Comparison of ENCODE assay signal across 8 cellular contexts in the genomic region with DNA sequence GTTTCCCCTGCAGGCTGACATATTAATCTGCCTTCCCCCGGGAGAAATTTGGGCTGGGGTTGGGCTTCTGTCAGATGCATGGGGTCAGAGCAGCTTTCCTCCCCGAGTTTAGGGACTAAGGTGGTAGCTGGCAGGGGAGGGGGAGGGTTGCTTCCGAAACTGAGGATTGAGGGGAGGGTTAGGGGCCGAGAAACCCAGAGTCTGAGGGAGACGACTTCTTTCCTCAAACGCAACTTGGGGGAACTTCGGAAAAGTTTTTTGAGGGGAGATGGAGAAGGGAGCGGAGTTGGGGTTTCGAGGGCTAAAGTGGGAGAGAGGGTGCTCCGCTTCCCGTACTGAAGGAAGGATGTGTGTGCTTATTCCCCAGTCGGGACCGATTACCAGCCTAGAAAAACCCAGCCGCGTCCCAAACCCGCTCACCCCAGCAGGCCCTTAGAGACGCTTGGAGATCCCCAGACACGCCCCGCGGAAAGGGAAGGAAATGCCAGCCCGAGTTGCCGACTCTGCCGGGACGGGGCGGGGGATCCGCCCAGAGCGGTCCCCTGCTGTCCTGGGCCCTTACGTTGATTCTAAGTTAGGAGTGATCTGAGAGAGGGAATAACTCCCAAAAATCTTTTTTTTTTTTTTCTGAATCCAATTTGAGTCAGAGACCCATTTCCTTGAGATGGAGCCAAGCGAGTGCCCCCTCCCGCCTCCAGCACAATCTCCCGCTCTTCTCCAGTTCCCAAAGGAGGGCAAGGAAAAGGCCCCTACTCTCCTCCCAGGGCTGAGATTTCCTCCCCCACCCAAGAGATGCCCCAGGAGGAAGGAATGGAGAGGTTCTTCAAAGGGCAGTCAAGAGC.
DNase-seq lines count a peak whose midpoint lies in the region; ATAC-seq and TF ChIP-seq lines count a peak whose summit lies in the region.

No MANE protein-coding gene starts in this region.

- H3K27me3 Mint-ChIP-seq in IgD-negative memory B cell: peaks cover 33% of the 10 kb centered on the region

- ATAC-seq in GM19395 (IDR thresholded peaks at IDR 0.05; ENCODE audit: unreplicated experiment): no peak
- no peak for ATAC-seq in HG02938 (IDR thresholded peaks at IDR 0.05; ENCODE audit: unreplicated experiment)

- H3K79me2 ChIP-seq in ACC112 (ENCODE audit: control insufficient read depth, insufficient read depth, low read length, unreplicated experiment): peaks cover 25% of the 10 kb centered on the region

- H3K9ac ChIP-seq in muscle layer of colon (ENCODE audit: low read length): peak overlapping the region; percentile 61

- DNase-seq in epithelial cell of proximal tubule (ENCODE audit: low read depth) (no peak), DMS53 (lab: John Stamatoyannopoulos, UW) (no peak), midbrain (lab: John Stamatoyannopoulos, UW) (no peak)

- peaks cover 6 to 12% (median 7%) of the 10 kb centered on the region in 3 donors for H3K4me1 Mint-ChIP-seq in IgD-negative memory B cell

- peak overlapping the region; percentile 86 for H3K4me3 ChIP-seq in ACC112 (ENCODE audit: low read depth, low read length)
- peak overlapping the region; percentile 65 for H3K4me3 ChIP-seq in epithelial cell of proximal tubule (ENCODE audit: low read depth, low read length)
- peak overlapping the region; percentile 56 to 81 for H3K4me3 ChIP-seq in muscle layer of colon (ENCODE audit: low read depth in 1 of 2, low read length in 2 of 2)

- peak overlapping the region; percentile 83 for H2AFZ ChIP-seq in ACC112 (ENCODE audit: low read length, unreplicated experiment)

- H3K36me3 Mint-ChIP-seq in IgD-negative memory B cell: no peaks in the 10 kb centered on the region

- peak overlapping the region in 3 of 4 donors; percentile 64 to 87 (median 86) for H3K4me3 Mint-ChIP-seq in IgD-negative memory B cell

- no peak overlapping the region for H3K27ac ChIP-seq in ACC112 (ENCODE audit: low read depth, low read length)
- peak overlapping the region; percentile 35 for H3K27ac ChIP-seq in muscle layer of colon (ENCODE audit: low read depth, low read length)

- no peaks in the 10 kb centered on the region for H3K9me3 Mint-ChIP-seq in IgD-negative memory B cell

- no peaks in the 10 kb centered on the region for H3K9me3 ChIP-seq in muscle layer of colon (ENCODE audit: low read length)

- no peak for TF ChIP-seq CTCF in epithelial cell of proximal tubule (conservative IDR thresholded peaks at IDR 0.05; ENCODE audit: low read depth, low read length)

- no peak overlapping the region for H3K27ac Mint-ChIP-seq in IgD-negative memory B cell

- H3K36me3 ChIP-seq in ACC112 (ENCODE audit: insufficient read depth, low read length) (no peaks in the 10 kb centered on the region), muscle layer of colon (ENCODE audit: insufficient read depth, low read length) (no peaks in the 10 kb centered on the region)

- H3K27me3 ChIP-seq in ACC112 (ENCODE audit: insufficient read depth, low read length) (no peaks in the 10 kb centered on the region), muscle layer of colon (ENCODE audit: control insufficient read depth in 1 of 2, insufficient read depth in 2 of 2, low read length in 2 of 2) (peaks cover 10 to 12% of the 10 kb centered on the region in 2 donors)

- H3K4me1 ChIP-seq in ACC112 (ENCODE audit: control insufficient read depth, insufficient read depth, low read length, unreplicated experiment): peaks cover 11% of the 10 kb centered on the region
- H3K4me1 ChIP-seq in muscle layer of colon (ENCODE audit: insufficient read depth, low read length): peaks cover 6% of the 10 kb centered on the region
